ENCODE assay signal across 24 cellular contexts in genomic region chr15:63037996-63038720, GRCh38. TPM values are rescaled to one million over a fixed set of nuclear protein-coding genes. Genes with fewer than 3 reads are reported as not detected.
DNase-seq lines count a peak whose midpoint lies in the region; TF ChIP-seq lines count a peak whose summit lies in the region.
"Had no signal": no experiment of that assay in that cellular context is flagged by ENCODE, and none has a peak within 500 bp of the region (broad histone marks: within the 10 kb centered on the region; RNA-seq: fewer than 3 reads in every experiment).

No MANE protein-coding gene starts in this region.

- H3K4ac ChIP-seq in trophoblast cell (ENCODE audit: low read depth, low read length) = no peak overlapping the region

- H3K23ac ChIP-seq in trophoblast cell (ENCODE audit: low read length) = no peak overlapping the region

- no peak overlapping the region for H3K4me2 ChIP-seq in trophoblast cell (ENCODE audit: low read length)

- DNase-seq in NCI-H1105 treated with DMSO at 0.1 percent for 48 hours (lab: John Stamatoyannopoulos, UW) (peak; percentile 3), NCI-H1105 (lab: John Stamatoyannopoulos, UW) (no peak), NCI-H748 (lab: John Stamatoyannopoulos, UW; ENCODE audit: unreplicated experiment) (peak; percentile 78), epithelial cell of esophagus (ENCODE audit: low read depth) (peak; percentile 97), trophoblast cell (peak; percentile 84 to 87), KG1 (lab: John Stamatoyannopoulos, UW) (no peak), HUDEP-2 (lab: John Stamatoyannopoulos, UW; ENCODE audit: unreplicated experiment in 76 of 76) (no peak)
- DNase-seq in activated CD4-positive, alpha-beta T cell treated with anti-CD3 and anti-CD28 coated beads for 1 hour = no peak
- DNase-seq: activated CD4-positive, alpha-beta memory T cell treated with anti-CD3 and anti-CD28 coated beads for 36 hours; activated naive CD4-positive, alpha-beta T cell treated with Interleukin-2 at 50 U/mL for 16 hours; aorta; Caco-2; head of caudate nucleus; naive B cell; NCI-H1436; NCI-H446; small intestine; stimulated activated CD4-positive, alpha-beta T cell treated with anti-CD3 and anti-CD28 coated beads, Interleukin-4, amount 100 ng/mL, for 1 hour; stimulated activated naive CD8-positive, alpha-beta T cell treated with anti-CD3 and anti-CD28 coated beads, Interleukin-15, amount 100 ng/mL, for 72 hours; T-helper 17 cell; transverse colon; WERI-Rb-1 had no signal

- no peak overlapping the region for H3K18ac ChIP-seq in trophoblast cell (ENCODE audit: low read length)

- no peak overlapping the region for H2AK5ac ChIP-seq in trophoblast cell (ENCODE audit: low read length)

- H4K12ac ChIP-seq in trophoblast cell (ENCODE audit: low read depth, low read length) = no peak overlapping the region

- peak overlapping the region; percentile 100 for H3K27ac ChIP-seq in trophoblast cell (ENCODE audit: low read depth, low read length)
- H3K27ac ChIP-seq: 22Rv1, WERI-Rb-1 had no signal

- peak overlapping the region; percentile 80 for H3K14ac ChIP-seq in trophoblast cell (ENCODE audit: low read length)

- H4K91ac ChIP-seq in trophoblast cell (ENCODE audit: low read depth, low read length) = peak overlapping the region; percentile 30

- H3K9ac ChIP-seq in trophoblast cell (ENCODE audit: low read length) = peak overlapping the region; percentile 45

- H3K79me1 ChIP-seq in trophoblast cell (ENCODE audit: low read length) = peaks cover 51% of the 10 kb centered on the region

- H3K79me2 ChIP-seq in trophoblast cell (ENCODE audit: control insufficient read depth, insufficient read depth, low read length, poor library complexity) = peaks cover 19% of the 10 kb centered on the region

- no peaks in the 10 kb centered on the region for H3K27me3 ChIP-seq in trophoblast cell (ENCODE audit: insufficient read depth, low read length)

- H2BK5ac ChIP-seq in trophoblast cell (ENCODE audit: low read depth, low read length, poor library complexity) = peak overlapping the region; percentile 94

- H4K8ac ChIP-seq in trophoblast cell (ENCODE audit: low read depth, low read length) = peak overlapping the region; percentile 60

- H3K4me1 ChIP-seq in trophoblast cell (ENCODE audit: control insufficient read depth in 1 of 2, insufficient read depth in 2 of 2, low read length in 2 of 2) = peaks cover 7 to 15% of the 10 kb centered on the region in 2 experiments

- H2AFZ ChIP-seq in trophoblast cell (ENCODE audit: insufficient read depth, low read length, poor library complexity) = no peak overlapping the region

- WGBS in trophoblast cell (ENCODE audit: extremely low coverage, insufficient coverage, insufficient read length) = no CpG with 5 or more reads among the region's 10 CpGs

- TF ChIP-seq CTCF in epithelial cell of esophagus (IDR thresholded peaks at IDR 0.05; ENCODE audit: insufficient read depth, low read depth, low read length, missing control alignments) = no peak

- no peaks in the 10 kb centered on the region for H3K9me3 ChIP-seq in trophoblast cell (ENCODE audit: insufficient read depth, low read depth, low read length)
- H3K9me3 ChIP-seq: Caco-2, transverse colon had no signal

- peak overlapping the region; percentile 75 for H2BK12ac ChIP-seq in trophoblast cell (ENCODE audit: low read length)

- H2BK120ac ChIP-seq in trophoblast cell (ENCODE audit: insufficient read depth, low read length, poor library complexity) = peak overlapping the region; percentile 79

- H3K4me3 ChIP-seq in epithelial cell of esophagus (ENCODE audit: low read length) = no peak overlapping the region
- no peak overlapping the region for H3K4me3 ChIP-seq in trophoblast cell (ENCODE audit: low read depth, low read length)
- H3K4me3 ChIP-seq: lung, transverse colon had no signal

- H3K36me3 ChIP-seq in trophoblast cell (ENCODE audit: control insufficient read depth in 1 of 2, insufficient read depth in 2 of 2, low read length in 2 of 2) = peaks cover under 1 to 2% of the 10 kb centered on the region in 2 experiments
- H3K36me3 ChIP-seq: transverse colon, WERI-Rb-1 had no signal

RNA-seq across cellular contexts. Expression of gene TPM1, which starts 4.4 kb away (rescaled TPM):
- 3,520 and 3,660 TPM in 2 replicates for polyA plus RNA-seq in trophoblast cell (2013)

Comparison
In these comparisons a context has a peak if more than half of its experiments do, and no peak if none do; other contexts are left out.
1. DNase-seq: peak in NCI-H1105 treated with DMSO at 0.1 percent for 48 hours (single experiment), NCI-H748 (single experiment), epithelial cell of esophagus (single experiment) and trophoblast cell (2 of 2); none in NCI-H1105 (single experiment), KG1 (single experiment), HUDEP-2 (0 of 76) and activated CD4-positive, alpha-beta T cell treated with anti-CD3 and anti-CD28 coated beads for 1 hour (single experiment).